ENCODE assay signal across 8 cellular contexts in the genomic region with DNA sequence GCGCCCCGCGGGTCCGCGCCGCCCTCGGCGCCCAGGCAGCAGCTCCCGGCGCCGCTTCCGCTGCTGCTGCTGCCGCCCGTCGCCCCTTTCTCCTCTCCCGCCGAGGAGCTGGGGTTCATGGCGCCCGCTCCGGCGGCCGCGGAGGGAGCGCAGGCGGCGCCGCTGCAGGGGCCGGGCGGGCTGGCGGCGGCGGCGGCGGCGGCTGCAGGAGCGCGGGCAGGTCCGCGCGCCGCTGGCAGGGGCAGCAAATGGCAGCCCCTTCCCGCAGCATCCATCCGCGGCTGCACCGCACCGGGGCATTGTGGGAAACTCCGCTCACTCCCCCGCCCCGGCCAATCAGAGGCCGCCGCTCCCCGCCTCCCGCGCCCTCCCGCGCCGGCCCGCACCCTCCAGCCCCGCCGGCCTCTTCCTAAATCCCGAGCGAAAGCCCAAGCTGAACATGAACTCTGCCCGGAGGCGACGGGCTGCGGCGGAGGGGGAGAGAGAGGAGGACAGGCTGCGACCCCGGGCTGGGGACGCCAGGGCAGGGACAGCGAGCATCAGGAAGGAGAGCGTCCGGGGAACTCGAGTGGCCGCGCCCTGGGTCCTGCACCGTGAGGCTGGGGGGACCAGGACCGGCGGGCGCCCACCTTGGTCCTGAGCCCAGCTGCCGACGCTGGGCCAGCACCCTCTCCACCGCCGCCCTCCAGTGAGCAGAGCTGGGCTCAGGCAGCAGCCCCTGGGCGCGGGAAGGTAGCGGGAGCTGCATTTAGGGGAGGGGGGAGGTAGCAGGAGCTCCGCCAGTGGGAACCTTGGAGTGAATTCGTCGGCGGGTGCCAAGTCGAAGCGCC. TPM values are rescaled to one million over a fixed set of nuclear protein-coding genes. Genes with fewer than 3 reads are reported as not detected.
DNase-seq lines count a peak whose midpoint lies in the region; ATAC-seq, FAIRE-seq and TF ChIP-seq lines count a peak whose summit lies in the region.

TSS of gene DGKI (minus strand) at position 387 of the 830 bp plus-strand sequence.

- H3K27ac ChIP-seq in pancreas = no peak within 1 kb of the TSS

- ATAC-seq in HG03045 (IDR thresholded peaks at IDR 0.05; ENCODE audit: unreplicated experiment) (peak; percentile 46), pancreas (peak; percentile 35 to 54 (median 40))
- ATAC-seq in activated T-cell treated with anti-CD3 and anti-CD28 coated beads, Interleukin-2, amount 50 U/mL, for 72 hours (replicated peaks in 1 of 2) = peak; percentile 69 to 74

- H3K27me3 ChIP-seq in pancreas = no peaks in the 10 kb centered on the region

- DNase-seq in NCI-H2081 (lab: John Stamatoyannopoulos, UW) = peak; percentile 14 to 57
- DNase-seq in NCI-H2081 treated with DMSO at 0.1 percent for 48 hours (lab: John Stamatoyannopoulos, UW) = no peak
- DNase-seq in activated T-cell treated with anti-CD3 and anti-CD28 coated beads, Interleukin-2, amount 50 U/mL, for 72 hours = peak; percentile 57 to 60
- DNase-seq in glutamatergic neuron = peak; percentile 90
- peak in 4 of 6 donors; percentile 11 to 67 (median 42) for DNase-seq in pancreas
- DNase-seq in NOMO-1 treated with DMSO at 0.1 percent for 48 hours (lab: John Stamatoyannopoulos, UW; ENCODE audit: unreplicated experiment) = no peak
- DNase-seq in amniotic stem cell (lab: John Stamatoyannopoulos, UW) = no peak

- H3K4me3 ChIP-seq in pancreas = peak within 1 kb of the TSS in 2 of 4 donors; percentile 9 to 24

- H3K9me3 Mint-ChIP-seq in activated T-cell treated with anti-CD3 and anti-CD28 coated beads, Interleukin-2, amount 50 U/mL, for 72 hours = no peaks in the 10 kb centered on the region
- H3K9me3 Mint-ChIP-seq in glutamatergic neuron (ENCODE audit: unreplicated experiment) = no peaks in the 10 kb centered on the region

- H3K4me1 ChIP-seq in pancreas = peaks cover 0 to 7% (median 0%) of the 10 kb centered on the region in 3 donors

- no peaks in the 10 kb centered on the region for H3K36me3 Mint-ChIP-seq in activated T-cell treated with anti-CD3 and anti-CD28 coated beads, Interleukin-2, amount 50 U/mL, for 72 hours (ENCODE audit: insufficient read depth in 2 of 2)
- H3K36me3 Mint-ChIP-seq in glutamatergic neuron (ENCODE audit: unreplicated experiment) = no peaks in the 10 kb centered on the region

- no peak within 1 kb of the TSS for H3K27ac Mint-ChIP-seq in activated T-cell treated with anti-CD3 and anti-CD28 coated beads, Interleukin-2, amount 50 U/mL, for 72 hours
- H3K27ac Mint-ChIP-seq in glutamatergic neuron (ENCODE audit: unreplicated experiment) = peak within 1 kb of the TSS; percentile 45

- H3K4me1 Mint-ChIP-seq in activated T-cell treated with anti-CD3 and anti-CD28 coated beads, Interleukin-2, amount 50 U/mL, for 72 hours (ENCODE audit: low read depth) = peaks cover 6% of the 10 kb centered on the region
- peaks cover 22% of the 10 kb centered on the region for H3K4me1 Mint-ChIP-seq in glutamatergic neuron (ENCODE audit: low read depth, unreplicated experiment)

- no peaks in the 10 kb centered on the region for H3K9me3 ChIP-seq in pancreas

- H3K36me3 ChIP-seq in pancreas = no peaks in the 10 kb centered on the region

- 1 to 2% methylated on average over 52 to 93 of the region's 93 CpGs for WGBS in pancreas, 2 donors

- peaks cover 56% of the 10 kb centered on the region for H3K27me3 Mint-ChIP-seq in activated T-cell treated with anti-CD3 and anti-CD28 coated beads, Interleukin-2, amount 50 U/mL, for 72 hours (ENCODE audit: low read depth)
- peaks cover 17% of the 10 kb centered on the region for H3K27me3 Mint-ChIP-seq in glutamatergic neuron (ENCODE audit: unreplicated experiment)

- intact Hi-C loops in pancreas (cut with DNase I) = no loop called here

- H3K4me3 Mint-ChIP-seq in activated T-cell treated with anti-CD3 and anti-CD28 coated beads, Interleukin-2, amount 50 U/mL, for 72 hours = peak within 1 kb of the TSS; percentile 74 to 85
- peak within 1 kb of the TSS; percentile 95 for H3K4me3 Mint-ChIP-seq in glutamatergic neuron (ENCODE audit: unreplicated experiment)

- TF ChIP-seq CTCF in glutamatergic neuron (IDR thresholded peaks at IDR 0.05; ENCODE audit: partially characterized antibody, unreplicated experiment) = no peak
- no peak for TF ChIP-seq CTCF in pancreas (IDR thresholded peaks at IDR 0.05)

- FAIRE-seq in pancreas (lab: Jason Lieb, UNC) = no peak

RNA-seq across cellular contexts. Expression of gene DGKI, which starts in this region (rescaled TPM):
- 10 to 100 TPM; 17.8 to 18.2 TPM for total RNA-seq in activated T-cell treated with anti-CD3 and anti-CD28 coated beads, Interleukin-2, amount 50 U/mL, for 72 hours
- 19.4 TPM for total RNA-seq in glutamatergic neuron (ENCODE audit: unreplicated experiment)
- total RNA-seq in pancreas = under 1 TPM; 0.04 to 0.81 (median 0.19) TPM
- polyA plus RNA-seq in pancreas = under 1 TPM; 0.05 to 0.15 TPM

Comparison
In these comparisons a context has a peak if more than half of its experiments do, and no peak if none do; other contexts are left out.
1. RNA of gene DGKI (total RNA-seq): 19.4 TPM in glutamatergic neuron (single experiment) and 17.8 to 18.2 TPM in activated T-cell treated with anti-CD3 and anti-CD28 coated beads, Interleukin-2, amount 50 U/mL, for 72 hours; 0.04 to 0.81 TPM in pancreas; every median in the first group is over 10 times any median in the second.
2. DNase-seq: peak in NCI-H2081 (2 of 2), activated T-cell treated with anti-CD3 and anti-CD28 coated beads, Interleukin-2, amount 50 U/mL, for 72 hours (2 of 2) and glutamatergic neuron (single experiment); none in NCI-H2081 treated with DMSO at 0.1 percent for 48 hours (single experiment), NOMO-1 treated with DMSO at 0.1 percent for 48 hours (single experiment) and amniotic stem cell (single experiment).
3. Peak in DNase-seq and ATAC-seq in pancreas; RNA of the gene not detected or under 1 TPM.
4. Peak in every context shown above with its lines, with median percentiles within 50 percentile points of each other: ATAC-seq.